Comparison of ENCODE assay signal across 11 cellular contexts in the genomic region with DNA sequence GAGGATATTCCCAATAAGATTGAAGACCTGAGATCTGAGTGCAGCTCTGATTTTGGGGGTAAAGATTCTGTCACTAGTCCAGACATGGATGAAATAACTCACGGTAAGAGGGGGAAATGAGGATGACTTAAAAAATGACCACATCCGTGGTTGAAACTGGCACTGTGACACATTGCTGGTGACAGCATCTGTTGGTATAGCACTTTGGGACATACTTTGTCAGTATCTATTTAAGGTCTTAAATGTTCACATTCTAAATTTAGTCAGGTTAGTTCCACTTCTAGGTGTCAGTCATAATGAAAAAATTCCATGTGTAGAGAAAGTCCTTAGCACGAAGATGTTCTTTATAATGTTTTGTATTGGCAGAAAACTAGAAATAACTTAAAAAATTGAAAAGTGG.
DNase-seq lines count a peak whose midpoint lies in the region; ATAC-seq lines count a peak whose summit lies in the region.
"Had no signal": no experiment of that assay in that cellular context is flagged by ENCODE, and none has a peak within 500 bp of the region (broad histone marks: within the 10 kb centered on the region; RNA-seq: fewer than 3 reads in every experiment).

No MANE protein-coding gene starts in this region.

- ATAC-seq in HG02798 (IDR thresholded peaks at IDR 0.05; ENCODE audit: poor library complexity, unreplicated experiment) (peak; percentile 65), HG03520 (IDR thresholded peaks at IDR 0.05; ENCODE audit: unreplicated experiment) (no peak)
- peak; percentile 100 for ATAC-seq in stimulated activated effector memory CD8-positive, alpha-beta T cell treated with anti-CD3 and anti-CD28 coated beads, Interleukin-12 subunit alpha, Interleukin-12 subunit beta, amount 100 ng/mL, for 72 hours

- DNase-seq in activated naive CD4-positive, alpha-beta T cell treated with Interleukin-2 at 50 U/mL for 16 hours, result peak; percentile 8
- DNase-seq in activated naive CD4-positive, alpha-beta T cell treated with anti-CD3 and anti-CD28 coated beads, Interleukin-2, amount 50 U/mL, for 16 hours, result no peak
- peak; percentile 53 for DNase-seq in T-helper 2 cell treated with Interferon-gamma antibody and Interleukin-4, amounts not matched to agents 5 μg/mL and 100 μg/mL, for 36 hours (ENCODE audit: low spot score)
- peak in 1 of 2 donors; percentile 68 for DNase-seq in stimulated activated effector memory CD8-positive, alpha-beta T cell treated with anti-CD3 and anti-CD28 coated beads, Interleukin-12 subunit alpha, Interleukin-12 subunit beta, amount 100 ng/mL, for 72 hours (ENCODE audit: low spot score in 2 of 2)
- DNase-seq in DMS 273 (lab: John Stamatoyannopoulos, UW; ENCODE audit: unreplicated experiment), result no peak
- DNase-seq in NCI-H510A (lab: John Stamatoyannopoulos, UW), result no peak
- DNase-seq: spleen had no signal

- no peaks in the 10 kb centered on the region for H3K27me3 Mint-ChIP-seq in T-helper 2 cell treated with Interferon-gamma antibody and Interleukin-4, amounts not matched to agents 5 μg/mL and 100 μg/mL, for 36 hours (ENCODE audit: low read depth)
- H3K27me3 Mint-ChIP-seq: B cell, IgD-negative memory B cell had no signal

- H3K27ac Mint-ChIP-seq in T-helper 2 cell treated with Interferon-gamma antibody and Interleukin-4, amounts not matched to agents 5 μg/mL and 100 μg/mL, for 36 hours, result peak overlapping the region; percentile 42
- H3K27ac Mint-ChIP-seq in stimulated activated effector memory CD8-positive, alpha-beta T cell treated with anti-CD3 and anti-CD28 coated beads, Interleukin-12 subunit alpha, Interleukin-12 subunit beta, amount 100 ng/mL, for 72 hours, result peak overlapping the region; percentile 3
- H3K27ac Mint-ChIP-seq: B cell had no signal

- peaks cover 44% of the 10 kb centered on the region for H3K36me3 Mint-ChIP-seq in T-helper 2 cell treated with Interferon-gamma antibody and Interleukin-4, amounts not matched to agents 5 μg/mL and 100 μg/mL, for 36 hours (ENCODE audit: low read depth)
- H3K36me3 Mint-ChIP-seq in stimulated activated effector memory CD8-positive, alpha-beta T cell treated with anti-CD3 and anti-CD28 coated beads, Interleukin-12 subunit alpha, Interleukin-12 subunit beta, amount 100 ng/mL, for 72 hours, result peaks cover 90% of the 10 kb centered on the region

- H3K9me3 Mint-ChIP-seq in T-helper 2 cell treated with Interferon-gamma antibody and Interleukin-4, amounts not matched to agents 5 μg/mL and 100 μg/mL, for 36 hours, result no peaks in the 10 kb centered on the region
- no peaks in the 10 kb centered on the region for H3K9me3 Mint-ChIP-seq in stimulated activated effector memory CD8-positive, alpha-beta T cell treated with anti-CD3 and anti-CD28 coated beads, Interleukin-12 subunit alpha, Interleukin-12 subunit beta, amount 100 ng/mL, for 72 hours
- H3K9me3 Mint-ChIP-seq: IgD-negative memory B cell had no signal

- H3K4me3 Mint-ChIP-seq in T-helper 2 cell treated with Interferon-gamma antibody and Interleukin-4, amounts not matched to agents 5 μg/mL and 100 μg/mL, for 36 hours, result no peak overlapping the region
- no peak overlapping the region for H3K4me3 Mint-ChIP-seq in stimulated activated effector memory CD8-positive, alpha-beta T cell treated with anti-CD3 and anti-CD28 coated beads, Interleukin-12 subunit alpha, Interleukin-12 subunit beta, amount 100 ng/mL, for 72 hours
- H3K4me3 Mint-ChIP-seq: B cell, IgD-negative memory B cell had no signal

- H3K4me1 Mint-ChIP-seq in T-helper 2 cell treated with Interferon-gamma antibody and Interleukin-4, amounts not matched to agents 5 μg/mL and 100 μg/mL, for 36 hours (ENCODE audit: low read depth), result peaks cover 12% of the 10 kb centered on the region
- H3K4me1 Mint-ChIP-seq in stimulated activated effector memory CD8-positive, alpha-beta T cell treated with anti-CD3 and anti-CD28 coated beads, Interleukin-12 subunit alpha, Interleukin-12 subunit beta, amount 100 ng/mL, for 72 hours, result peaks cover 14% of the 10 kb centered on the region
- H3K4me1 Mint-ChIP-seq: B cell had no signal

Comparison
In these comparisons a context has a peak if more than half of its experiments do, and no peak if none do; other contexts are left out.
1. DNase-seq: peak in activated naive CD4-positive, alpha-beta T cell treated with Interleukin-2 at 50 U/mL for 16 hours (single experiment) and T-helper 2 cell treated with Interferon-gamma antibody and Interleukin-4, amounts not matched to agents 5 μg/mL and 100 μg/mL, for 36 hours (single experiment); none in activated naive CD4-positive, alpha-beta T cell treated with anti-CD3 and anti-CD28 coated beads, Interleukin-2, amount 50 U/mL, for 16 hours (single experiment), DMS 273 (single experiment) and NCI-H510A (single experiment).